22 cellular contexts compared by ENCODE assay signal in genomic region chr19:2693492-2693891, GRCh38. TPM values are rescaled to one million over a fixed set of nuclear protein-coding genes. Genes with fewer than 3 reads are reported as not detected.
DNase-seq lines count a peak whose midpoint lies in the region; ATAC-seq and TF ChIP-seq lines count a peak whose summit lies in the region.
"Had no signal": no experiment of that assay in that cellular context is flagged by ENCODE, and none has a peak within 500 bp of the region (broad histone marks: within the 10 kb centered on the region; RNA-seq: fewer than 3 reads in every experiment).

No MANE protein-coding gene starts in this region.

- no peak overlapping the region; the same call in 1 of the 2 replicates for H3K4me2 ChIP-seq in DOHH2 (ENCODE audit: low read length)

- peak overlapping the region; percentile 63 for H3K4me3 Mint-ChIP-seq in stimulated activated memory B cell treated with anti-CD40 and anti-IgM and Interleukin-4, amounts not matched to agents 10 μg/mL and 1 μg/mL and 100 μg/mL, for 72 hours
- H3K4me3 Mint-ChIP-seq: activated CD4-positive, alpha-beta memory T cell treated with anti-CD3 and anti-CD28 coated beads, Interleukin-2, amount 10 ng/mL, durations not matched to agents 7 days and 5 days; brain; T-helper 2 cell treated with Interferon-gamma antibody and Interleukin-4, amounts not matched to agents 5 μg/mL and 100 μg/mL, for 36 hours had no signal

- intact Hi-C loops in adrenal gland (cut with DNase I): no loop called here
- intact Hi-C loops in left ventricle myocardium superior (cut with micrococcal nuclease): no loop called here

- H3K4me1 Mint-ChIP-seq in stimulated activated memory B cell treated with anti-CD40 and anti-IgM and Interleukin-4, amounts not matched to agents 10 μg/mL and 1 μg/mL and 100 μg/mL, for 72 hours: peaks cover 52% of the 10 kb centered on the region

- H3K27me3 Mint-ChIP-seq in stimulated activated memory B cell treated with anti-CD40 and anti-IgM and Interleukin-4, amounts not matched to agents 10 μg/mL and 1 μg/mL and 100 μg/mL, for 72 hours: no peaks in the 10 kb centered on the region
- H3K27me3 Mint-ChIP-seq: activated CD4-positive, alpha-beta memory T cell treated with anti-CD3 and anti-CD28 coated beads, Interleukin-2, amount 10 ng/mL, durations not matched to agents 7 days and 5 days; brain had no signal

- peaks cover 4% of the 10 kb centered on the region for H3F3A ChIP-seq in DOHH2 (ENCODE audit: control insufficient read depth, insufficient read depth)

- TF ChIP-seq CTCF in DOHH2 (IDR thresholded peaks at IDR 0.05; ENCODE audit: low read depth, low read length, poor library complexity, severe bottlenecking) (no peak), adrenal gland (IDR thresholded peaks at IDR 0.05) (peak in 2 of 6 experiments; percentile 7 to 11)

- H3K36me3 ChIP-seq in DOHH2 (ENCODE audit: control insufficient read depth, low read length): peaks cover 73% of the 10 kb centered on the region
- H3K36me3 ChIP-seq in adrenal gland (replicated peaks in 1 of 2): no peaks in the 10 kb centered on the region
- H3K36me3 ChIP-seq: BE2C had no signal

- TF ChIP-seq POLR2A in adrenal gland (IDR thresholded peaks at IDR 0.05): no peak

- H3K4me3 ChIP-seq in DOHH2 (ENCODE audit: low read length): no peak overlapping the region
- no peak overlapping the region for H3K4me3 ChIP-seq in adrenal gland
- H3K4me3 ChIP-seq: GM12878, psoas muscle had no signal

- H3K9me3 ChIP-seq in DOHH2 (ENCODE audit: control insufficient read depth, insufficient read depth, low read length): no peaks in the 10 kb centered on the region
- no peaks in the 10 kb centered on the region for H3K9me3 ChIP-seq in adrenal gland (replicated peaks in 1 of 3)
- H3K9me3 ChIP-seq: BE2C, psoas muscle had no signal

- H4K20me1 ChIP-seq in DOHH2 (ENCODE audit: control insufficient read depth, insufficient read depth, low read depth, low read length): no peaks in the 10 kb centered on the region

- H3K27ac Mint-ChIP-seq in stimulated activated memory B cell treated with anti-CD40 and anti-IgM and Interleukin-4, amounts not matched to agents 10 μg/mL and 1 μg/mL and 100 μg/mL, for 72 hours: peak overlapping the region; percentile 90
- H3K27ac Mint-ChIP-seq: activated CD4-positive, alpha-beta memory T cell treated with anti-CD3 and anti-CD28 coated beads, Interleukin-2, amount 10 ng/mL, durations not matched to agents 7 days and 5 days; brain; T-helper 2 cell treated with Interferon-gamma antibody and Interleukin-4, amounts not matched to agents 5 μg/mL and 100 μg/mL, for 36 hours had no signal

- H3K79me2 ChIP-seq in DOHH2 (ENCODE audit: control insufficient read depth, low read length): peaks cover 98% of the 10 kb centered on the region

- peaks cover 13% of the 10 kb centered on the region for H3K36me3 Mint-ChIP-seq in stimulated activated memory B cell treated with anti-CD40 and anti-IgM and Interleukin-4, amounts not matched to agents 10 μg/mL and 1 μg/mL and 100 μg/mL, for 72 hours

- no peaks in the 10 kb centered on the region for H3K27me3 ChIP-seq in DOHH2 (ENCODE audit: control insufficient read depth, low read length)
- H3K27me3 ChIP-seq in adrenal gland: no peaks in the 10 kb centered on the region
- H3K27me3 ChIP-seq: BE2C had no signal

- H3K9me3 Mint-ChIP-seq in stimulated activated memory B cell treated with anti-CD40 and anti-IgM and Interleukin-4, amounts not matched to agents 10 μg/mL and 1 μg/mL and 100 μg/mL, for 72 hours: no peaks in the 10 kb centered on the region
- H3K9me3 Mint-ChIP-seq: activated CD4-positive, alpha-beta memory T cell treated with anti-CD3 and anti-CD28 coated beads, Interleukin-2, amount 10 ng/mL, durations not matched to agents 7 days and 5 days; T-helper 2 cell treated with Interferon-gamma antibody and Interleukin-4, amounts not matched to agents 5 μg/mL and 100 μg/mL, for 36 hours had no signal

- peak overlapping the region; percentile 5; the same call in 1 of the 2 replicates for H3K27ac ChIP-seq in DOHH2 (ENCODE audit: low read depth, low read length)
- peak overlapping the region in 1 of 5 donors; percentile 38 for H3K27ac ChIP-seq in adrenal gland
- H3K27ac ChIP-seq: psoas muscle had no signal

- no peaks in the 10 kb centered on the region for H3K9me2 ChIP-seq in DOHH2 (replicated peaks; ENCODE audit: control insufficient read depth, low read length)

- ATAC-seq in left ventricle myocardium superior (peak; percentile 24), GM21717 (IDR thresholded peaks at IDR 0.05; ENCODE audit: unreplicated experiment) (no peak), GM21825 (IDR thresholded peaks at IDR 0.05; ENCODE audit: unreplicated experiment) (no peak), GM21381 (IDR thresholded peaks at IDR 0.05; ENCODE audit: unreplicated experiment) (no peak)
- ATAC-seq in stimulated activated memory B cell treated with anti-CD40 and anti-IgM and Interleukin-4, amounts not matched to agents 10 μg/mL and 1 μg/mL and 100 μg/mL, for 72 hours: no peak
- ATAC-seq: GM12878 had no signal

- H3K4me1 ChIP-seq in DOHH2 (ENCODE audit: control insufficient read depth, low read length): peaks cover 52% of the 10 kb centered on the region
- peaks cover 15 to 23% of the 10 kb centered on the region in 2 donors for H3K4me1 ChIP-seq in adrenal gland (replicated peaks in 1 of 2)
- H3K4me1 ChIP-seq: BE2C, psoas muscle had no signal

- DNase-seq in adrenal gland (peak in 5 of 7 donors; percentile 30 to 67 (median 33)), left ventricle myocardium superior (peak; percentile 26)
- DNase-seq: activated CD4-positive, alpha-beta memory T cell treated with anti-CD3 and anti-CD28 coated beads, Interleukin-2, amount 10 ng/mL, durations not matched to agents 7 days and 5 days; activated CD8-positive, alpha-beta memory T cell treated with anti-CD3 and anti-CD28 coated beads, Interleukin-2, amount 50 U/mL, for 4 hours; activated naive CD4-positive, alpha-beta T cell; BE2C; NCI-H1436; NCI-H2081; NCI-H226; NCI-H69; occipital lobe; psoas muscle; SHP77 treated with DMSO at 0.1 percent for 48 hours; stimulated activated CD4-positive, alpha-beta T cell treated with anti-CD3 and anti-CD28 coated beads, Interleukin-4, amount 100 ng/mL, for 24 hours had no signal

- 22 to 36% (median 34%) methylated on average over 6 to 7 of the region's 7 CpGs for WGBS in adrenal gland, 4 donors

RNA-seq across cellular contexts. Expression of gene GNG7, which starts 9.0 kb away (rescaled TPM):
- total RNA-seq in adrenal gland (10 to 100 TPM in 5 of 8 donors, 1 to 10 TPM in 3; 7.4 to 16.5 (median 10.4) TPM), left ventricle myocardium superior (39.3 TPM)
- polyA plus RNA-seq in adrenal gland: 1 to 10 TPM; 2.9 to 7.8 (median 5.1) TPM

RNA-seq across cellular contexts. Expression of gene DIRAS1, which starts 27.7 kb away (rescaled TPM):
- total RNA-seq in adrenal gland (1 to 10 TPM in 6 of 8 donors, under 1 TPM in 2; 0.09 to 4.8 (median 2.2) TPM), left ventricle myocardium superior (241 TPM)
- 1 to 10 TPM; 1.4 to 2.3 (median 1.7) TPM for polyA plus RNA-seq in adrenal gland
- total RNA-seq: activated CD4-positive, alpha-beta memory T cell treated with anti-CD3 and anti-CD28 coated beads, Interleukin-2, amount 10 ng/mL, durations not matched to agents 7 days and 5 days had no signal

RNA-seq across cellular contexts. Expression of gene SLC39A3, which starts 46.3 kb away (rescaled TPM):
- 10 to 100 TPM; 35.0 to 75.8 (median 40.8) TPM for total RNA-seq in adrenal gland
- 10 to 100 TPM; 39.4 to 72.2 (median 44.2) TPM for polyA plus RNA-seq in adrenal gland
- total RNA-seq in left ventricle myocardium superior: 26.6 TPM

Comparison
In these comparisons a context has a peak if more than half of its experiments do, and no peak if none do; other contexts are left out.
1. RNA of gene DIRAS1, which starts 27.7 kb away (total RNA-seq): 241 TPM in left ventricle myocardium superior (single experiment); 0.09 to 4.8 TPM in adrenal gland; every median in the first group is over 10 times any median in the second.